Comparison of ENCODE assay signal across 8 cellular contexts in genomic region chr1:40948741-40949528, GRCh38. TPM values are rescaled to one million over a fixed set of nuclear protein-coding genes. Genes with fewer than 3 reads are reported as not detected.
DNase-seq lines count a peak whose midpoint lies in the region; ATAC-seq, FAIRE-seq and TF ChIP-seq lines count a peak whose summit lies in the region.

No MANE protein-coding gene starts in this region.

- H2BK5ac ChIP-seq in H1 (ENCODE audit: low read depth, low read length): no peak overlapping the region

- H3K4me1 Mint-ChIP-seq in stimulated activated naive CD8-positive, alpha-beta T cell treated with anti-CD3 and anti-CD28 coated beads, Interleukin-15, amount 100 ng/mL, for 72 hours: peaks cover 22% of the 10 kb centered on the region

- H3K79me1 ChIP-seq in H1 (ENCODE audit: low read depth, low read length): no peaks in the 10 kb centered on the region

- H2BK20ac ChIP-seq in H1 (ENCODE audit: low read length): no peak overlapping the region

- POLR2A ChIA-PET in H1 (lab: Charles Lee; ENCODE audit: partially characterized antibody): interaction anchor here (1.1 to 3.3 kb wide), 4 partner anchors 34 to 258 kb away, joined by 4 to 25 read pairs (median 7); partner anchors contain the start of genes CITED4 and NFYC

- WGBS in H1 (ENCODE audit: extremely low coverage in 1 of 2, insufficient coverage in 1 of 2, insufficient read length in 1 of 2, insufficient replicate concordance in 2 of 2, low coverage in 1 of 2, low lambda C conversion rate in 2 of 2, missing lambda C conversion rate in 1 of 2), 2 experiments: 43% methylated on average over 10 of the region's 10 CpGs; no CpG with 5 or more reads in 1 of the 2 experiments

- no peak for FAIRE-seq in GM19239 (lab: Jason Lieb, UNC)
- peak; percentile 19 for FAIRE-seq in H1 (lab: Jason Lieb, UNC)

- TF ChIP-seq EP300 in H1 (IDR thresholded peaks at IDR 0.05; ENCODE audit: borderline replicate concordance in 1 of 2, low read depth in 2 of 2, low read length in 2 of 2): no peak

- H3K4ac ChIP-seq in H1 (replicated peaks; ENCODE audit: insufficient read length, low read depth, low read length): no peak overlapping the region

- ATAC-seq in stimulated activated naive CD8-positive, alpha-beta T cell treated with anti-CD3 and anti-CD28 coated beads, Interleukin-15, amount 100 ng/mL, for 72 hours: peak; percentile 79
- no peak for ATAC-seq in HG03520 (IDR thresholded peaks at IDR 0.05; ENCODE audit: unreplicated experiment)

- H3K36me3 ChIP-seq in H1 (ENCODE audit: control insufficient read depth in 2 of 4, insufficient read depth in 4 of 4, low read length in 3 of 4) (no peaks in the 10 kb centered on the region), muscle layer of colon (ENCODE audit: insufficient read depth, low read length) (no peaks in the 10 kb centered on the region)

- H3K4me3 ChIP-seq in H1 (ENCODE audit: extremely low read depth in 1 of 4, insufficient read depth in 2 of 4, low read depth in 3 of 4, low read length in 4 of 4) (peak overlapping the region in 1 of 4 experiments; percentile 14; a peak in 1 of 8 replicates), muscle layer of colon (ENCODE audit: low read depth in 1 of 2, low read length in 2 of 2) (no peak overlapping the region)

- peaks cover 46% of the 10 kb centered on the region for H3K27me3 Mint-ChIP-seq in stimulated activated naive CD8-positive, alpha-beta T cell treated with anti-CD3 and anti-CD28 coated beads, Interleukin-15, amount 100 ng/mL, for 72 hours

- H3K18ac ChIP-seq in H1 (ENCODE audit: extremely low read depth, low read length): no peak overlapping the region; the same call in 1 of the 2 replicates

- H3K23me2 ChIP-seq in H1 (ENCODE audit: low read depth, low read length): no peaks in the 10 kb centered on the region

- H2BK120ac ChIP-seq in H1 (replicated peaks; ENCODE audit: low read depth, low read length): no peak overlapping the region

- H3K27ac ChIP-seq in H1 (ENCODE audit: low read depth, low read length) (no peak overlapping the region), muscle layer of colon (ENCODE audit: low read depth, low read length) (peak overlapping the region; percentile 68)

- TF ChIP-seq POLR2A in H1 (IDR thresholded peaks at IDR 0.05; ENCODE audit: control extremely low read depth in 1 of 2, low read depth in 2 of 2, low read length in 2 of 2): no peak

- no peak overlapping the region for H4K8ac ChIP-seq in H1 (ENCODE audit: extremely low read depth, insufficient read depth, low read length)

- H3K9me3 Mint-ChIP-seq in stimulated activated naive CD8-positive, alpha-beta T cell treated with anti-CD3 and anti-CD28 coated beads, Interleukin-15, amount 100 ng/mL, for 72 hours: no peaks in the 10 kb centered on the region

- H3K56ac ChIP-seq in H1 (replicated peaks; ENCODE audit: insufficient read length, low read depth, low read length): no peak overlapping the region

- no peak overlapping the region for H3K4me3 Mint-ChIP-seq in stimulated activated naive CD8-positive, alpha-beta T cell treated with anti-CD3 and anti-CD28 coated beads, Interleukin-15, amount 100 ng/mL, for 72 hours

- H3K4me1 ChIP-seq in H1 (replicated peaks in 1 of 4; ENCODE audit: control insufficient read depth in 3 of 4, insufficient read depth in 4 of 4, low read length in 3 of 4) (peaks cover 0 to 2% (median 0%) of the 10 kb centered on the region in 4 experiments; a peak in 3 of 7 replicates), muscle layer of colon (ENCODE audit: insufficient read depth, low read length) (peaks cover 26% of the 10 kb centered on the region)

- no peaks in the 10 kb centered on the region for H3K79me2 ChIP-seq in H1 (ENCODE audit: control insufficient read depth in 1 of 2, insufficient read depth in 2 of 2, low read length in 2 of 2)

- TF ChIP-seq CTCF in H1 (IDR thresholded peaks at IDR 0.05; ENCODE audit: control extremely low read depth in 1 of 3, insufficient read depth in 1 of 3, low read depth in 1 of 3, low read length in 3 of 3): peak; percentile 54 to 76 (median 70)

- no peak overlapping the region for H2AK5ac ChIP-seq in H1 (ENCODE audit: low read depth, low read length)

- no peak overlapping the region for H3K23ac ChIP-seq in H1 (ENCODE audit: insufficient read length)

- H2BK12ac ChIP-seq in H1 (ENCODE audit: low read depth, low read length): no peak overlapping the region; the same call in 1 of the 2 replicates

- H2BK15ac ChIP-seq in H1 (ENCODE audit: low read length): no peak overlapping the region

- H3K9ac ChIP-seq in H1 (replicated peaks in 1 of 4; ENCODE audit: extremely low read depth in 1 of 4, low read depth in 3 of 4, low read length in 3 of 4) (no peak overlapping the region), muscle layer of colon (ENCODE audit: low read length) (no peak overlapping the region)

- peak; percentile 64 to 74 for TF ChIP-seq RAD21 in H1 (IDR thresholded peaks at IDR 0.05 in 1 of 2, conservative IDR thresholded peaks at IDR 0.05 in 1 of 2; ENCODE audit: low read depth in 2 of 2, low read length in 2 of 2)

- DNase-seq in ACHN (peak; percentile 84), GM19239 (ENCODE audit: insufficient read length, low spot score) (peak; percentile 14), NCI-H748 (lab: John Stamatoyannopoulos, UW; ENCODE audit: unreplicated experiment) (peak; percentile 93), H1 (ENCODE audit: low read depth in 1 of 2, low spot score in 2 of 2) (peak; percentile 31 to 89)
- peak; percentile 43 to 47 for DNase-seq in activated CD4-positive, alpha-beta T cell treated with anti-CD3 and anti-CD28 coated beads, Interleukin-2, amount 50 U/mL, for 4 hours
- peak; percentile 66 to 68 for DNase-seq in stimulated activated naive CD8-positive, alpha-beta T cell treated with anti-CD3 and anti-CD28 coated beads, Interleukin-15, amount 100 ng/mL, for 72 hours

- in situ Hi-C loops in ACHN (cut with HindIII; ENCODE audit: low pct_ligation_motif_present, low pct_unique_long_range_greater_than_20kb, low sequenced_read_pairs): no loop called here

- 0 out of 2 replicates have a peak overlapping the region, but pooled peaks have one; percentile 9 for H2AFZ ChIP-seq in H1 (ENCODE audit: low read length)

- H4K20me1 ChIP-seq in H1 (replicated peaks in 1 of 2; ENCODE audit: control insufficient read depth in 1 of 2, insufficient read depth in 2 of 2, low read length in 2 of 2): no peaks in the 10 kb centered on the region

- H4K5ac ChIP-seq in H1 (ENCODE audit: insufficient read length, low read depth, low read length): no peak overlapping the region

- H3K14ac ChIP-seq in H1 (ENCODE audit: insufficient read length): no peak overlapping the region

- H3K4me2 ChIP-seq in H1 (ENCODE audit: insufficient read depth in 1 of 2, low read depth in 2 of 2, low read length in 2 of 2): peak overlapping the region; percentile 7 to 14; a peak in 3 of 4 replicates

- CTCF ChIA-PET in H1 (lab: Charles Lee; ENCODE audit: partially characterized antibody): interaction anchor here (0.6 to 25.1 kb wide), 30 partner anchors 10 to 438 kb away, joined by 3 to 917 read pairs (median 4); partner anchors contain the start of gene CITED4

- H3K27ac Mint-ChIP-seq in stimulated activated naive CD8-positive, alpha-beta T cell treated with anti-CD3 and anti-CD28 coated beads, Interleukin-15, amount 100 ng/mL, for 72 hours: peak overlapping the region in 1 of 2 donors; percentile 23

- H3K9me3 ChIP-seq in H1 (ENCODE audit: insufficient read depth in 2 of 2, low read depth in 1 of 2, low read length in 1 of 2) (no peaks in the 10 kb centered on the region), muscle layer of colon (ENCODE audit: low read length) (no peaks in the 10 kb centered on the region)

- no peak overlapping the region for H4K91ac ChIP-seq in H1 (replicated peaks; ENCODE audit: insufficient read length, low read length)

- H3K27me3 ChIP-seq in H1 (replicated peaks in 1 of 4; ENCODE audit: control insufficient read depth in 3 of 4, extremely low read depth in 1 of 4, insufficient read depth in 3 of 4, low read length in 3 of 4): no peaks in the 10 kb centered on the region; a peak in 2 of 7 replicates
- no peaks in the 10 kb centered on the region for H3K27me3 ChIP-seq in muscle layer of colon (ENCODE audit: control insufficient read depth in 1 of 2, insufficient read depth in 2 of 2, low read length in 2 of 2)

TF ChIP-seq in H1, 55 proteins besides CTCF, POLR2A, EP300 and RAD21:
- no peak for TF ChIP-seq RXRA (IDR thresholded peaks at IDR 0.05; ENCODE audit: insufficient read depth, low read depth, low read length)
- peak; percentile 93 for TF ChIP-seq SRF (IDR thresholded peaks at IDR 0.05; ENCODE audit: low read depth, low read length)
TF ChIP-seq in H1: peak in this region for 1.

RNA-seq across cellular contexts. Expression of gene CTPS1, which starts 30.6 kb away (rescaled TPM):
- 98.4 and 103 TPM in 2 replicates for total RNA-seq in H1 (2021; fragmentation: NEBNext Ultra II Directional; extraction: Animal tissue kit (Norgen Biotek cat#: 25700))
- 35.5 and 35.6 TPM in 2 replicates for polyA plus RNA-seq in H1 (2011; rRNA removed)
- polyA plus RNA-seq in H1 (2011; cell fraction: cytosol; rRNA removed): 50.7 TPM
- polyA plus RNA-seq in H1 (2011; cell fraction: nucleus; rRNA removed): 62.1 TPM
- 84.7 to 113 TPM (median 86.9 TPM) in 4 replicates for polyA plus RNA-seq in H1 (2012, experiment 1 of 2)
- 26.2 TPM for polyA plus RNA-seq in H1 (2012, experiment 2 of 2)
- polyA plus RNA-seq in H1 (2013, experiment 1 of 2): 52.8 TPM
- 49.7 TPM for polyA plus RNA-seq in H1 (2013, experiment 2 of 2)
- 72.5 and 80.6 TPM in 2 replicates for polyA minus RNA-seq in H1 (2011; rRNA and poly(A)+ RNA removed)
- polyA minus RNA-seq in H1 (2011; cell fraction: cytosol; rRNA and poly(A)+ RNA removed): 41.7 TPM
- polyA minus RNA-seq in H1 (2011; cell fraction: nucleus; rRNA and poly(A)+ RNA removed): 115 TPM

Comparison
In these comparisons a context has a peak if more than half of its experiments do, and no peak if none do; other contexts are left out.
1. DNase-seq: peak in every context shown above with its lines; median percentile 93 in NCI-H748; 84 in ACHN; 67 in stimulated activated naive CD8-positive, alpha-beta T cell treated with anti-CD3 and anti-CD28 coated beads, Interleukin-15, amount 100 ng/mL, for 72 hours; 60 in H1; 45 in activated CD4-positive, alpha-beta T cell treated with anti-CD3 and anti-CD28 coated beads, Interleukin-2, amount 50 U/mL, for 4 hours; 14 in GM19239.